Comparison of ENCODE assay signal across 14 cellular contexts in genomic region chr3:49157289-49157688, GRCh38. TPM values are rescaled to one million over a fixed set of nuclear protein-coding genes. Genes with fewer than 3 reads are reported as not detected.
DNase-seq lines count a peak whose midpoint lies in the region; ATAC-seq and TF ChIP-seq lines count a peak whose summit lies in the region.
"Had no signal": no experiment of that assay in that cellular context is flagged by ENCODE, and none has a peak within 500 bp of the region (broad histone marks: within the 10 kb centered on the region; RNA-seq: fewer than 3 reads in every experiment).

No MANE protein-coding gene starts in this region.

- no peak overlapping the region for H4K8ac ChIP-seq in mesendoderm (ENCODE audit: low read depth, low read length)

- peak overlapping the region; percentile 1 for H3K27ac ChIP-seq in cardiac muscle cell
- H3K27ac ChIP-seq in naive thymus-derived CD4-positive, alpha-beta T cell (ENCODE audit: low read depth, low read length): peak overlapping the region; percentile 20
- H3K27ac ChIP-seq in mesendoderm (ENCODE audit: low read depth, low read length): no peak overlapping the region

- ATAC-seq in left cardiac atrium: no peak
- no peak for ATAC-seq in naive thymus-derived CD4-positive, alpha-beta T cell

- no CpG with 5 or more reads among the region's 1 CpG for WGBS in mesendoderm (ENCODE audit: extremely low coverage, insufficient coverage, low lambda C conversion rate)

- peak overlapping the region in 1 of 9 donors; percentile 15 for H3K27ac Mint-ChIP-seq in naive thymus-derived CD4-positive, alpha-beta T cell
- H3K27ac Mint-ChIP-seq in activated naive CD4-positive, alpha-beta T cell treated with anti-CD3 and anti-CD28 coated beads, Interleukin-2, amount 10 ng/mL, durations not matched to agents 7 days and 5 days: no peak overlapping the region
- H3K27ac Mint-ChIP-seq: B cell, GM23338, IgD-negative memory B cell had no signal

- H3K4me1 ChIP-seq in cardiac muscle cell (ENCODE audit: low read depth): no peaks in the 10 kb centered on the region
- no peaks in the 10 kb centered on the region for H3K4me1 ChIP-seq in naive thymus-derived CD4-positive, alpha-beta T cell (ENCODE audit: control insufficient read depth in 2 of 2, insufficient read depth in 2 of 2, low read length in 2 of 2)
- no peaks in the 10 kb centered on the region for H3K4me1 ChIP-seq in mesendoderm (ENCODE audit: control insufficient read depth, low read depth, low read length)

- CTCF ChIA-PET in naive thymus-derived CD4-positive, alpha-beta T cell (lab: Charles Lee): interaction anchor here (0.9 to 8.4 kb wide), 4 partner anchors 36 to 205 kb away, joined by 3 to 64 read pairs (median 5); partner anchors contain the start of genes P4HTM and USP19
- CTCF ChIA-PET in activated naive CD4-positive, alpha-beta T cell treated with anti-CD3 and anti-CD28 coated beads, Interleukin-2, amount 10 ng/mL, durations not matched to agents 7 days and 5 days (lab: Charles Lee): interaction anchor here (0.6 to 1.8 kb wide), 6 partner anchors 9 to 461 kb away, joined by 3 to 6 read pairs (median 4); partner anchors contain the start of gene CCDC71

- POLR2A ChIA-PET in naive thymus-derived CD4-positive, alpha-beta T cell (lab: Charles Lee): interaction anchor here (0.6 to 2.4 kb wide), 4 partner anchors 37 to 296 kb away, joined by 3 to 10 read pairs (median 8); partner anchors contain the start of gene USP19

- peaks cover 4% of the 10 kb centered on the region for H3K79me1 ChIP-seq in mesendoderm (ENCODE audit: low read length)

- no peak for DNase-seq in cardiac muscle cell (ENCODE audit: low read depth in 1 of 2, low spot score in 1 of 2)
- no peak for DNase-seq in left cardiac atrium
- DNase-seq in epithelial cell of esophagus (ENCODE audit: low read depth): peak; percentile 53
- no peak for DNase-seq in naive thymus-derived CD4-positive, alpha-beta T cell
- DNase-seq in mesendoderm: no peak
- no peak for DNase-seq in retina
- no peak for DNase-seq in activated naive CD4-positive, alpha-beta T cell treated with anti-CD3 and anti-CD28 coated beads, Interleukin-2, amount 10 ng/mL, durations not matched to agents 7 days and 5 days
- DNase-seq: CD4-positive, alpha-beta T cell; COR-L47; DMS79 treated with DMSO at 0.1 percent for 48 hours; EL had no signal

- no peak overlapping the region for H3K4me3 ChIP-seq in cardiac muscle cell
- no peak overlapping the region for H3K4me3 ChIP-seq in epithelial cell of esophagus (ENCODE audit: low read length)
- no peak overlapping the region for H3K4me3 ChIP-seq in naive thymus-derived CD4-positive, alpha-beta T cell (ENCODE audit: low read length)
- H3K4me3 ChIP-seq in mesendoderm (ENCODE audit: low read length): no peak overlapping the region
- H3K4me3 ChIP-seq: GM23338 had no signal

- H3K4ac ChIP-seq in mesendoderm (ENCODE audit: low read depth, low read length): no peak overlapping the region

- H2AK5ac ChIP-seq in mesendoderm (ENCODE audit: low read length): no peak overlapping the region

- peaks cover 0 to 6% (median 4%) of the 10 kb centered on the region in 7 donors for H3K4me1 Mint-ChIP-seq in naive thymus-derived CD4-positive, alpha-beta T cell
- peaks cover 11% of the 10 kb centered on the region for H3K4me1 Mint-ChIP-seq in activated naive CD4-positive, alpha-beta T cell treated with anti-CD3 and anti-CD28 coated beads, Interleukin-2, amount 10 ng/mL, durations not matched to agents 7 days and 5 days
- H3K4me1 Mint-ChIP-seq: GM23338 had no signal

- H3K56ac ChIP-seq in mesendoderm (ENCODE audit: low read length): no peak overlapping the region

- H3K18ac ChIP-seq in mesendoderm (ENCODE audit: low read length): no peak overlapping the region

- H3K9me3 Mint-ChIP-seq in naive thymus-derived CD4-positive, alpha-beta T cell: no peaks in the 10 kb centered on the region
- no peaks in the 10 kb centered on the region for H3K9me3 Mint-ChIP-seq in activated naive CD4-positive, alpha-beta T cell treated with anti-CD3 and anti-CD28 coated beads, Interleukin-2, amount 10 ng/mL, durations not matched to agents 7 days and 5 days
- H3K9me3 Mint-ChIP-seq: CD4-positive, alpha-beta T cell; GM23338; IgD-negative memory B cell had no signal

- H3K27me3 Mint-ChIP-seq in naive thymus-derived CD4-positive, alpha-beta T cell: no peaks in the 10 kb centered on the region
- no peaks in the 10 kb centered on the region for H3K27me3 Mint-ChIP-seq in activated naive CD4-positive, alpha-beta T cell treated with anti-CD3 and anti-CD28 coated beads, Interleukin-2, amount 10 ng/mL, durations not matched to agents 7 days and 5 days
- H3K27me3 Mint-ChIP-seq: B cell; CD4-positive, alpha-beta T cell; IgD-negative memory B cell had no signal

- intact Hi-C loops in left cardiac atrium (cut with DNase I): no loop called here
- intact Hi-C loops in naive thymus-derived CD4-positive, alpha-beta T cell (cut with micrococcal nuclease): loop anchor here in 1 of 2 donors (5.0 kb wide), 1 partner anchor 130 kb away; the partner anchor contains the start of gene IMPDH2

- no peaks in the 10 kb centered on the region for H3K79me2 ChIP-seq in mesendoderm (ENCODE audit: control insufficient read depth, insufficient read depth, low read length)

- peaks cover 0 to 1% (median 0%) of the 10 kb centered on the region in 5 donors for H3K36me3 Mint-ChIP-seq in naive thymus-derived CD4-positive, alpha-beta T cell
- peaks cover 2% of the 10 kb centered on the region for H3K36me3 Mint-ChIP-seq in activated naive CD4-positive, alpha-beta T cell treated with anti-CD3 and anti-CD28 coated beads, Interleukin-2, amount 10 ng/mL, durations not matched to agents 7 days and 5 days
- H3K36me3 Mint-ChIP-seq: IgD-negative memory B cell had no signal

- no peak overlapping the region for H2BK5ac ChIP-seq in mesendoderm (ENCODE audit: low read length)

- no peak overlapping the region for H4K5ac ChIP-seq in mesendoderm (ENCODE audit: low read length)

- no peak overlapping the region for H3K4me3 Mint-ChIP-seq in naive thymus-derived CD4-positive, alpha-beta T cell
- H3K4me3 Mint-ChIP-seq in activated naive CD4-positive, alpha-beta T cell treated with anti-CD3 and anti-CD28 coated beads, Interleukin-2, amount 10 ng/mL, durations not matched to agents 7 days and 5 days: no peak overlapping the region
- H3K4me3 Mint-ChIP-seq: B cell; CD4-positive, alpha-beta T cell; GM23338; IgD-negative memory B cell had no signal

- H3K36me3 ChIP-seq in cardiac muscle cell (no peaks in the 10 kb centered on the region), mesendoderm (ENCODE audit: control insufficient read depth, insufficient read depth, low read length) (no peaks in the 10 kb centered on the region)
- peaks cover 0 to 11% (median 0%) of the 10 kb centered on the region in 3 experiments for H3K36me3 ChIP-seq in naive thymus-derived CD4-positive, alpha-beta T cell (ENCODE audit: control insufficient read depth in 2 of 3, insufficient read depth in 3 of 3, low read length in 3 of 3)

- H3K9ac ChIP-seq in mesendoderm (ENCODE audit: low read length): no peak overlapping the region

- H3K4me2 ChIP-seq in mesendoderm (ENCODE audit: low read length): no peak overlapping the region
- H3K4me2 ChIP-seq: GM23338 had no signal

- no peak overlapping the region for H2BK15ac ChIP-seq in mesendoderm (replicated peaks; ENCODE audit: low read depth)

- H3K23ac ChIP-seq in mesendoderm (ENCODE audit: low read length): no peak overlapping the region

- TF ChIP-seq CTCF in cardiac muscle cell (IDR thresholded peaks at IDR 0.05; ENCODE audit: low read depth, low read length): no peak
- no peak for TF ChIP-seq CTCF in epithelial cell of esophagus (IDR thresholded peaks at IDR 0.05; ENCODE audit: insufficient read depth, low read depth, low read length, missing control alignments)

- no peak overlapping the region for H2BK120ac ChIP-seq in mesendoderm (ENCODE audit: low read depth, low read length)

- H3K27me3 ChIP-seq in cardiac muscle cell: no peaks in the 10 kb centered on the region
- H3K27me3 ChIP-seq in naive thymus-derived CD4-positive, alpha-beta T cell (ENCODE audit: control insufficient read depth in 2 of 2, insufficient read depth in 2 of 2, low read length in 2 of 2): no peaks in the 10 kb centered on the region
- H3K27me3 ChIP-seq in mesendoderm (ENCODE audit: insufficient read depth, low read length, poor library complexity): no peaks in the 10 kb centered on the region

- H3K9me3 ChIP-seq in cardiac muscle cell (ENCODE audit: low read depth): no peaks in the 10 kb centered on the region
- no peaks in the 10 kb centered on the region for H3K9me3 ChIP-seq in naive thymus-derived CD4-positive, alpha-beta T cell (ENCODE audit: control insufficient read depth in 2 of 3, low read length in 3 of 3)

RNA-seq across cellular contexts. Expression of gene CCDC71, which starts 8.8 kb away (rescaled TPM):
- 44.4 and 59.2 TPM in 2 replicates for total RNA-seq in cardiac muscle cell
- 0.39 and 0.56 TPM in 2 replicates for polyA plus RNA-seq in cardiac muscle cell
- total RNA-seq in left cardiac atrium: 10 to 100 TPM; 12.3 to 15.3 TPM
- total RNA-seq in naive thymus-derived CD4-positive, alpha-beta T cell: 10 to 100 TPM; 16.5 to 39.5 (median 26.3) TPM
- 1 to 10 TPM; 2.0 to 2.3 TPM for polyA plus RNA-seq in naive thymus-derived CD4-positive, alpha-beta T cell
- polyA plus RNA-seq in mesendoderm (2013, experiment 1 of 2): 23.9 TPM
- polyA plus RNA-seq in mesendoderm (2013, experiment 2 of 2): 24.1 TPM

RNA-seq across cellular contexts. Expression of gene KLHDC8B, which starts 14.1 kb away (rescaled TPM):
- 158 and 173 TPM in 2 replicates for total RNA-seq in cardiac muscle cell
- 162 and 188 TPM in 2 replicates for polyA plus RNA-seq in cardiac muscle cell
- 10 to 100 TPM; 35.6 to 55.9 TPM for total RNA-seq in left cardiac atrium
- 1 to 10 TPM; 1.5 to 7.1 (median 5.2) TPM for total RNA-seq in naive thymus-derived CD4-positive, alpha-beta T cell
- polyA plus RNA-seq in naive thymus-derived CD4-positive, alpha-beta T cell: 10 to 100 TPM in 1 of 2 donors, 1 to 10 TPM in 1; 4.7 to 10.0 TPM
- 5.4 TPM for polyA plus RNA-seq in mesendoderm (2013, experiment 1 of 2)
- 5.9 TPM for polyA plus RNA-seq in mesendoderm (2013, experiment 2 of 2)

RNA-seq across cellular contexts. Expression of gene LAMB2, which starts 24.4 kb away (rescaled TPM):
- total RNA-seq in cardiac muscle cell (875 and 1,233 TPM in 2 replicates), left cardiac atrium (100 to 1,000 TPM; 629 to 714 TPM)
- 615 and 708 TPM in 2 replicates for polyA plus RNA-seq in cardiac muscle cell
- total RNA-seq in naive thymus-derived CD4-positive, alpha-beta T cell: 1 to 10 TPM in 4 of 5 experiments, not detected in 1; 1.2 to 5.0 (median 1.9) TPM
- polyA plus RNA-seq in naive thymus-derived CD4-positive, alpha-beta T cell: not detected
- polyA plus RNA-seq in mesendoderm (2013, experiment 1 of 2): 60.3 TPM
- 62.4 TPM for polyA plus RNA-seq in mesendoderm (2013, experiment 2 of 2)
- polyA plus RNA-seq: IgD-negative memory B cell had no signal

RNA-seq across cellular contexts. Expression of gene USP19, which starts 36.7 kb away (rescaled TPM):
- 103 and 122 TPM in 2 replicates for total RNA-seq in cardiac muscle cell
- polyA plus RNA-seq in cardiac muscle cell: 50.5 and 61.8 TPM in 2 replicates
- 10 to 100 TPM; 38.3 to 49.5 TPM for total RNA-seq in left cardiac atrium
- 100 to 1,000 TPM in 2 of 5 experiments, 10 to 100 TPM in 3; 60.0 to 106 (median 78.0) TPM for total RNA-seq in naive thymus-derived CD4-positive, alpha-beta T cell
- polyA plus RNA-seq in naive thymus-derived CD4-positive, alpha-beta T cell: 10 to 100 TPM; 29.9 to 55.9 TPM
- 21.6 TPM for polyA plus RNA-seq in mesendoderm (2013, experiment 1 of 2)
- 23.3 TPM for polyA plus RNA-seq in mesendoderm (2013, experiment 2 of 2)

RNA-seq across cellular contexts. Expression of gene QARS1, which starts 52.7 kb away (rescaled TPM):
- total RNA-seq in cardiac muscle cell (277 and 345 TPM in 2 replicates), left cardiac atrium (100 to 1,000 TPM; 150 to 166 TPM)
- polyA plus RNA-seq in cardiac muscle cell: 173 and 188 TPM in 2 replicates
- total RNA-seq in naive thymus-derived CD4-positive, alpha-beta T cell: 100 to 1,000 TPM; 212 to 258 (median 233) TPM
- polyA plus RNA-seq in naive thymus-derived CD4-positive, alpha-beta T cell: 100 to 1,000 TPM in 1 of 2 donors, 10 to 100 TPM in 1; 90.6 to 139 TPM
- polyA plus RNA-seq in mesendoderm (2013, experiment 1 of 2): 331 TPM
- 331 TPM for polyA plus RNA-seq in mesendoderm (2013, experiment 2 of 2)

Comparison
In these comparisons a context has a peak if more than half of its experiments do, and no peak if none do; other contexts are left out.
1. RNA of gene KLHDC8B, which starts 14.1 kb away (total RNA-seq): 158 to 173 TPM in cardiac muscle cell and 35.6 to 55.9 TPM in left cardiac atrium; 1.5 to 7.1 TPM in naive thymus-derived CD4-positive, alpha-beta T cell; every median in the first group is over 4 times any median in the second.
2. RNA of gene LAMB2, which starts 24.4 kb away (total RNA-seq): 875 to 1,233 TPM in cardiac muscle cell and 629 to 714 TPM in left cardiac atrium; 1.2 to 5.0 TPM in naive thymus-derived CD4-positive, alpha-beta T cell; every median in the first group is over 100 times any median in the second.